ENCODE assay signal across 13 cellular contexts in the genomic region with DNA sequence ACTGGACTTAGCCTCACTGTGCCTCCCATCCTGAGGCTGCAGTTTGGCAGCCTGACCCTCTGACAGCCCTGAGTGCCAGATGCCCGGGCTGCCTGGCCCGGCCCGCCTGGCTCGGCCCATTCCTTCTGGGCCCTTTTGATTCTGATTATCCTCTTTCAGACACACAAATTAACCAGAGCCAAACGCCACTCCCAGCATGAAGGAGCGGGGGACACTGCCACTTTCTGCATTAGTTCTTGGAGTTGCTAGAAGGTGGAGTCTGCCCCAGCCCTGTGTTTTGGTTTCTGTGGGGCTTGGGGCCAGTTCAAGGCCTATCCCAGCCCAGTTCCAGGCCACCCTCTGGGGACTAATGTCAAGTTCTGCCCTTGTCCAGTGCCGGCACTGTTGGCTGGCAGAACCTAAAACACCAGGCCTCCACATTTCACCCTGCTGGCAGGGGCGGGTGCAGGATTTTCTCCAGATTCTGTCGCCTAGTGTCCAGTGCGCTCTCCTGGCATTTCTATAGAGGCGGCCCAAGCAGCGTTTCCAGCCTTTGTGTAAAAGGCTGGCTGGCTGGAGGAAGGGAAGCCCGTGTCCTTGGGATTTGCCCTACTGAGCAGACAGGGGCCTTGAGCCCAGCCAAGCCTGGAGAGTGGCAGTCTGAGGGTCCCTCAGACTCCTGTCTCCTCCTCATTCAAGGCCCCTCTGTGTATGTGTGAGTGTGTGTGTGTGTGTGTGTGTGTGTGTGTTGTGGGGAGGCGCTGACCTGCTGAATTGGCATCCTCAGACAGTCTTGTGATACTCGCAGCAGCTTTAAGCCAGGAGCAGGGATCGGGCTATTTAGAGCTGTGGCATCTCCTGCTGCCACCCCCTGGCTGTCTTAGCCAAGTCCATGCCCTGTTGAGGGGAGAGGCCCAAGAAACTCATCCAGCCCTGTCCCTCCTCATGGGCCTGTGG. TPM values are rescaled to one million over a fixed set of nuclear protein-coding genes. Genes with fewer than 3 reads are reported as not detected.
A peak's percentile ranks its signal among the peaks of the same experiment; 100 is the strongest.
DNase-seq lines count a peak whose midpoint lies in the region; ATAC-seq and TF ChIP-seq lines count a peak whose summit lies in the region.
"Had no signal": no experiment of that assay in that cellular context is flagged by ENCODE, and none has a peak within 500 bp of the region (broad histone marks: within the 10 kb centered on the region; RNA-seq: fewer than 3 reads in every experiment).

No MANE protein-coding gene starts in this region.

- peak; percentile 25 for DNase-seq in SK-MEL-5 (ENCODE audit: low read depth, low spot score)
- DNase-seq in transverse colon, result no peak
- no peak for DNase-seq in kidney tubule cell (ENCODE audit: low spot score)
- DNase-seq in NCI-H2196 (lab: John Stamatoyannopoulos, UW; ENCODE audit: unreplicated experiment), result no peak
- DNase-seq: activated T-cell treated with anti-CD3 and anti-CD28 coated beads, Interleukin-2, amount 50 U/mL, for 4 hours; effector CD8-positive, alpha-beta T cell; KG1; kidney; stimulated activated CD4-positive, alpha-beta T cell treated with anti-CD3 and anti-CD28 coated beads, Interleukin-12 subunit alpha, Interleukin-12 subunit beta, amount 100 ng/mL, for 4 hours had no signal

- intact Hi-C loops in transverse colon (cut with DNase I; ENCODE audit: low total_unique reads), result no loop called here

- TF ChIP-seq POLR2A in transverse colon (IDR thresholded peaks at IDR 0.05), result no peak

- WGBS in esophagus, 2 donors, result 58 to 62% methylated on average over 16 of the region's 16 CpGs
- WGBS in transverse colon (ENCODE audit: low coverage in 1 of 2), 2 donors, result 70 to 85% methylated on average over 7 to 14 of the region's 16 CpGs

- H3K27ac Mint-ChIP-seq in nephron, result peak overlapping the region; percentile 66 to 91 (median 69)
- H3K27ac Mint-ChIP-seq: T-helper 1 cell treated with Interleukin-12 subunit alpha and Interleukin-12 subunit beta and Interleukin-4 antibody, amounts not matched to agents 30 μg/mL and 1 μg/mL, for 36 hours had no signal

- no peak for TF ChIP-seq EP300 in transverse colon (IDR thresholded peaks at IDR 0.05; ENCODE audit: low read depth)

- H3K27me3 ChIP-seq in esophagus (ENCODE audit: control insufficient read depth in 1 of 2, insufficient read depth in 2 of 2, low read length in 2 of 2) (no peaks in the 10 kb centered on the region), transverse colon (no peaks in the 10 kb centered on the region)

- H3K9me3 ChIP-seq in esophagus (ENCODE audit: control insufficient read depth in 2 of 2, insufficient read depth in 1 of 2, low read depth in 1 of 2, low read length in 1 of 2) (no peaks in the 10 kb centered on the region), transverse colon (no peaks in the 10 kb centered on the region)

- H3K36me3 ChIP-seq in esophagus (ENCODE audit: control insufficient read depth in 2 of 2, insufficient read depth in 2 of 2, low read length in 1 of 2) (peaks cover 14 to 19% of the 10 kb centered on the region in 2 donors), transverse colon (peaks cover 0 to 5% (median 0%) of the 10 kb centered on the region in 4 donors)

- H3K4me3 ChIP-seq in esophagus (ENCODE audit: low read depth in 1 of 2, low read length in 2 of 2), result no peak overlapping the region
- H3K4me3 ChIP-seq in transverse colon, result no peak overlapping the region

- TF ChIP-seq CTCF in nephron (IDR thresholded peaks at IDR 0.05; ENCODE audit: unreplicated experiment in 3 of 3) (no peak), transverse colon (IDR thresholded peaks at IDR 0.05) (no peak)

- H3K4me1 ChIP-seq in esophagus (ENCODE audit: control insufficient read depth in 2 of 2, insufficient read depth in 2 of 2, low read length in 1 of 2), result no peaks in the 10 kb centered on the region
- H3K4me1 ChIP-seq in transverse colon, result peaks cover 0 to 18% (median 2%) of the 10 kb centered on the region in 4 donors

- in situ Hi-C loops in SK-MEL-5 (cut with HindIII; ENCODE audit: low pct_unique_long_range_greater_than_20kb, low sequenced_read_pairs), result no loop called here
- in situ Hi-C loops in transverse colon (cut with MboI; ENCODE audit: low pct_ligation_motif_present in 1 of 4, low pct_unique_long_range_greater_than_20kb in 1 of 4, low sequenced_read_pairs in 3 of 4), result no loop called here

- H3K27ac ChIP-seq in esophagus (ENCODE audit: low read depth in 2 of 2, low read length in 1 of 2) (peak overlapping the region; percentile 32 to 77), transverse colon (peak overlapping the region; percentile 54 to 79 (median 68))

- ATAC-seq in HG02884 (IDR thresholded peaks at IDR 0.05; ENCODE audit: unreplicated experiment), result no peak
- ATAC-seq: activated T-cell treated with anti-CD3 and anti-CD28 coated beads, Interleukin-2, amount 50 U/mL, for 4 hours had no signal

- H3K9me3 Mint-ChIP-seq in nephron, result no peaks in the 10 kb centered on the region
- H3K9me3 Mint-ChIP-seq: activated T-cell treated with anti-CD3 and anti-CD28 coated beads, Interleukin-2, amount 50 U/mL, for 4 hours; T-helper 1 cell treated with Interleukin-12 subunit alpha and Interleukin-12 subunit beta and Interleukin-4 antibody, amounts not matched to agents 30 μg/mL and 1 μg/mL, for 36 hours had no signal

- no peaks in the 10 kb centered on the region for H3K4me1 Mint-ChIP-seq in nephron

- no peak overlapping the region for H3K4me3 Mint-ChIP-seq in nephron
- H3K4me3 Mint-ChIP-seq: activated T-cell treated with anti-CD3 and anti-CD28 coated beads, Interleukin-2, amount 50 U/mL, for 4 hours; T-helper 1 cell treated with Interleukin-12 subunit alpha and Interleukin-12 subunit beta and Interleukin-4 antibody, amounts not matched to agents 30 μg/mL and 1 μg/mL, for 36 hours had no signal

- H3K36me3 Mint-ChIP-seq in nephron (ENCODE audit: low read depth), result peaks cover 16% of the 10 kb centered on the region

- H3K27me3 Mint-ChIP-seq in nephron (ENCODE audit: low read depth), result no peaks in the 10 kb centered on the region

RNA-seq across cellular contexts. Expression of gene PLCD3, which starts 21.4 kb away (rescaled TPM):
- 4.0 and 9.8 TPM in 2 replicates for total RNA-seq in SK-MEL-5 (2014; rRNA removed; shearing (Covaris generic))
- polyA plus RNA-seq in SK-MEL-5 (2015; cell fraction: cytosol; rRNA removed), result 31.2 and 36.3 TPM in 2 replicates
- polyA plus RNA-seq in SK-MEL-5 (2015; cell fraction: nucleus; rRNA removed), result 20.6 and 47.6 TPM in 2 replicates
- 10 to 100 TPM; 34.2 to 47.3 TPM for polyA plus RNA-seq in esophagus
- total RNA-seq in transverse colon, result 100 to 1,000 TPM; 157 to 369 (median 335) TPM

RNA-seq across cellular contexts. Expression of gene ACBD4, which starts 24.5 kb away (rescaled TPM):
- 1.7 and 3.3 TPM in 2 replicates for total RNA-seq in SK-MEL-5 (2014; rRNA removed; shearing (Covaris generic))
- 4.2 and 5.6 TPM in 2 replicates for polyA plus RNA-seq in SK-MEL-5 (2015; cell fraction: cytosol; rRNA removed)
- 13.5 and 22.8 TPM in 2 replicates for polyA plus RNA-seq in SK-MEL-5 (2015; cell fraction: nucleus; rRNA removed)
- polyA plus RNA-seq in esophagus, result 1 to 10 TPM; 5.9 to 8.8 TPM
- 10 to 100 TPM; 24.9 to 96.1 (median 38.6) TPM for total RNA-seq in transverse colon

RNA-seq across cellular contexts. Expression of gene HEXIM1, which starts 37.3 kb away (rescaled TPM):
- 10.6 and 14.4 TPM in 2 replicates for total RNA-seq in SK-MEL-5 (2014; rRNA removed; shearing (Covaris generic))
- polyA plus RNA-seq in SK-MEL-5 (2015; cell fraction: cytosol; rRNA removed), result 31.6 and 32.3 TPM in 2 replicates
- 24.4 and 38.3 TPM in 2 replicates for polyA plus RNA-seq in SK-MEL-5 (2015; cell fraction: nucleus; rRNA removed)
- 10 to 100 TPM; 20.4 to 24.2 TPM for polyA plus RNA-seq in esophagus
- 10 to 100 TPM; 38.0 to 54.9 (median 42.6) TPM for total RNA-seq in transverse colon

RNA-seq across cellular contexts. Expression of gene NMT1, which starts 49.8 kb away (rescaled TPM):
- 71.5 and 78.0 TPM in 2 replicates for total RNA-seq in SK-MEL-5 (2014; rRNA removed; shearing (Covaris generic))
- 71.8 and 85.7 TPM in 2 replicates for polyA plus RNA-seq in SK-MEL-5 (2015; cell fraction: cytosol; rRNA removed)
- polyA plus RNA-seq in SK-MEL-5 (2015; cell fraction: nucleus; rRNA removed), result 61.5 and 64.3 TPM in 2 replicates
- polyA plus RNA-seq in esophagus, result 10 to 100 TPM; 30.1 to 32.9 TPM
- total RNA-seq in transverse colon, result 10 to 100 TPM; 16.1 to 83.8 (median 43.4) TPM

RNA-seq across cellular contexts. Expression of gene HEXIM2, which starts 50.7 kb away (rescaled TPM):
- total RNA-seq in SK-MEL-5 (2014; rRNA removed; shearing (Covaris generic)), result 14.0 and 14.2 TPM in 2 replicates
- polyA plus RNA-seq in SK-MEL-5 (2015; cell fraction: cytosol; rRNA removed), result 25.3 and 28.3 TPM in 2 replicates
- polyA plus RNA-seq in SK-MEL-5 (2015; cell fraction: nucleus; rRNA removed), result 8.8 and 12.9 TPM in 2 replicates
- polyA plus RNA-seq in esophagus, result 1 to 10 TPM; 3.7 to 4.5 TPM
- 10 to 100 TPM in 1 of 4 donors, 1 to 10 TPM in 3; 1.2 to 10.8 (median 5.9) TPM for total RNA-seq in transverse colon

Comparison
In these comparisons a context has a peak if more than half of its experiments do, and no peak if none do; other contexts are left out.
1. RNA of gene PLCD3, which starts 21.4 kb away (total RNA-seq): 157 to 369 TPM in transverse colon; 4.0 to 9.8 TPM in SK-MEL-5; every median in the first group is over 10 times any median in the second.